Comparison of ENCODE assay signal across 20 cellular contexts in genomic region chr21:36733857-36734256, GRCh38. TPM values are rescaled to one million over a fixed set of nuclear protein-coding genes. Genes with fewer than 3 reads are reported as not detected.
"Had no signal": no experiment of that assay in that cellular context is flagged by ENCODE, and none has a peak within 500 bp of the region (broad histone marks: within the 10 kb centered on the region; RNA-seq: fewer than 3 reads in every experiment).

No MANE protein-coding gene starts in this region.

- H3K36me3 ChIP-seq: SJSA1 had no signal

- H3K9me3 ChIP-seq: SJSA1 had no signal

- H3K27ac ChIP-seq: SJSA1, SK-N-MC had no signal

- DNase-seq: IMR-90, KG1, MM.1S, NCI-H1092 treated with DMSO at 0.1 percent for 48 hours, NCI-H1436 treated with DMSO at 0.1 percent for 48 hours, NCI-H1694, NCI-H187 treated with DMSO at 0.1 percent for 48 hours, NCI-H2029 treated with DMSO at 0.1 percent for 48 hours, NCI-H226, NCI-H446, NCI-H510A, NCI-H524 treated with DMSO at 0.1 percent for 48 hours, NCI-H69, NCI-H774, Right ventricle myocardium superior, RPMI8226, SIG-M5, SW 1271 had no signal

- H3K4me3 ChIP-seq: SJSA1, SK-N-MC had no signal

- H3K4me1 ChIP-seq: SJSA1 had no signal

RNA-seq across cellular contexts. Expression of gene SIM2, which starts 34.9 kb away (rescaled TPM):
- total RNA-seq: Right ventricle myocardium superior had no signal
